12 cellular contexts compared by ENCODE assay signal in genomic region chr20:31568041-31568731, GRCh38. TPM values are rescaled to one million over a fixed set of nuclear protein-coding genes. Genes with fewer than 3 reads are reported as not detected.
A peak's percentile ranks its signal among the peaks of the same experiment; 100 is the strongest.
DNase-seq lines count a peak whose midpoint lies in the region; ATAC-seq, FAIRE-seq and TF ChIP-seq lines count a peak whose summit lies in the region.
"Had no signal": no experiment of that assay in that cellular context is flagged by ENCODE, and none has a peak within 500 bp of the region (broad histone marks: within the 10 kb centered on the region; RNA-seq: fewer than 3 reads in every experiment).

No MANE protein-coding gene starts in this region.

- peak overlapping the region; percentile 82; the same call in 1 of the 2 replicates for H2BK5ac ChIP-seq in H1 (ENCODE audit: low read depth, low read length)

- H4K8ac ChIP-seq in H1 (ENCODE audit: extremely low read depth, insufficient read depth, low read length): no peak overlapping the region

- H3K36me3 Mint-ChIP-seq in CD4-positive, alpha-beta memory T cell: peaks cover 0 to 27% of the 10 kb centered on the region in 2 donors

- H3K9me2 ChIP-seq in PC-3 (replicated peaks; ENCODE audit: low read length): no peaks in the 10 kb centered on the region

- POLR2A ChIA-PET in CD4-positive, alpha-beta memory T cell (lab: Charles Lee; ENCODE audit: partially characterized antibody): interaction anchor here (4.3 to 5.9 kb wide), 2 partner anchors 37 to 44 kb away, joined by 26 to 32 read pairs; partner anchors contain the start of gene ID1
- POLR2A ChIA-PET in H1 (lab: Charles Lee; ENCODE audit: partially characterized antibody): interaction anchor here (0.7 to 24.3 kb wide), 11 partner anchors 8 to 155 kb away, joined by 3 to 1033 read pairs (median 5); partner anchors contain the start of gene ID1
- POLR2A ChIA-PET in PC-3 (lab: Charles Lee; ENCODE audit: unreplicated experiment): interaction anchor here (0.6 kb wide), 2 partner anchors 27 to 42 kb away, joined by 3 to 8 read pairs; no protein-coding TSS in a partner anchor

- TF ChIP-seq POLR2A in H1 (IDR thresholded peaks at IDR 0.05; ENCODE audit: control extremely low read depth in 1 of 2, low read depth in 2 of 2, low read length in 2 of 2): no peak

- no peak overlapping the region for H2BK15ac ChIP-seq in H1 (ENCODE audit: low read length)

- H4K20me1 ChIP-seq in H1 (replicated peaks in 1 of 2; ENCODE audit: control insufficient read depth in 1 of 2, insufficient read depth in 2 of 2, low read length in 2 of 2): peaks cover 0 to 1% of the 10 kb centered on the region in 2 experiments
- no peaks in the 10 kb centered on the region for H4K20me1 ChIP-seq in osteoblast (ENCODE audit: insufficient read depth, low read length)
- no peaks in the 10 kb centered on the region for H4K20me1 ChIP-seq in PC-3 (ENCODE audit: low read length)

- no peak for DNase-seq in CD4-positive, alpha-beta memory T cell
- DNase-seq in RWPE2 (ENCODE audit: low spot score) (peak; percentile 81), H1 (ENCODE audit: low read depth in 1 of 2, low spot score in 2 of 2) (no peak), osteoblast (ENCODE audit: insufficient read length, low spot score, missing footprints) (peak; percentile 70), PC-3 (no peak), KG1 (lab: John Stamatoyannopoulos, UW) (no peak), HPDE6-E6E7 (ENCODE audit: extremely low spot score) (no peak)
- DNase-seq: retina; stimulated activated CD8-positive, alpha-beta memory T cell treated with anti-CD3 and anti-CD28 coated beads, Interleukin-4, amount 100 ng/mL, for 48 hours had no signal

- no peaks in the 10 kb centered on the region for H3K9me3 ChIP-seq in CD4-positive, alpha-beta memory T cell (ENCODE audit: control insufficient read depth in 1 of 2, low read length in 2 of 2)
- H3K9me3 ChIP-seq in RWPE2 (ENCODE audit: severe bottlenecking) (no peaks in the 10 kb centered on the region), H1 (ENCODE audit: insufficient read depth in 2 of 2, low read depth in 1 of 2, low read length in 1 of 2) (no peaks in the 10 kb centered on the region), osteoblast (ENCODE audit: low read depth, low read length) (no peaks in the 10 kb centered on the region), PC-3 (ENCODE audit: low read length) (no peaks in the 10 kb centered on the region)

- H3K9ac ChIP-seq in H1 (replicated peaks in 1 of 4; ENCODE audit: extremely low read depth in 1 of 4, low read depth in 3 of 4, low read length in 3 of 4) (peak overlapping the region in 1 of 4 experiments; percentile 2; a peak in 1 of 7 replicates), PC-3 (ENCODE audit: low read length) (no peak overlapping the region)

- TF ChIP-seq EP300 in H1 (IDR thresholded peaks at IDR 0.05; ENCODE audit: borderline replicate concordance in 1 of 2, low read depth in 2 of 2, low read length in 2 of 2): no peak

- peaks cover 15% of the 10 kb centered on the region for H3K4me1 ChIP-seq in CD4-positive, alpha-beta memory T cell (ENCODE audit: insufficient read depth, low read length)
- H3K4me1 ChIP-seq in RWPE2 (ENCODE audit: insufficient read depth, poor library complexity, severe bottlenecking) (peaks cover 37% of the 10 kb centered on the region), H1 (replicated peaks in 1 of 4; ENCODE audit: control insufficient read depth in 3 of 4, insufficient read depth in 4 of 4, low read length in 3 of 4) (peaks cover 13 to 34% (median 22%) of the 10 kb centered on the region in 4 experiments), osteoblast (ENCODE audit: insufficient read depth, low read length) (peaks cover 36% of the 10 kb centered on the region), PC-3 (ENCODE audit: insufficient read depth, low read length) (peaks cover 43% of the 10 kb centered on the region)

- peak overlapping the region; percentile 93; the same call in 1 of the 2 replicates for H2BK20ac ChIP-seq in H1 (ENCODE audit: low read length)

- H3K79me2 ChIP-seq in H1 (ENCODE audit: control insufficient read depth in 1 of 2, insufficient read depth in 2 of 2, low read length in 2 of 2) (no peaks in the 10 kb centered on the region), osteoblast (ENCODE audit: insufficient read depth, low read length) (no peaks in the 10 kb centered on the region), PC-3 (ENCODE audit: low read length) (no peaks in the 10 kb centered on the region)

- peaks cover 22% of the 10 kb centered on the region for H3K36me3 ChIP-seq in CD4-positive, alpha-beta memory T cell (ENCODE audit: insufficient read depth, low read length)
- H3K36me3 ChIP-seq in RWPE2 (ENCODE audit: low read depth) (peaks cover 53% of the 10 kb centered on the region), H1 (ENCODE audit: control insufficient read depth in 2 of 4, insufficient read depth in 4 of 4, low read length in 3 of 4) (peaks cover 8 to 31% (median 17%) of the 10 kb centered on the region in 4 experiments; a peak in 7 of 8 replicates), osteoblast (ENCODE audit: insufficient read depth, low read length) (peaks cover 34% of the 10 kb centered on the region), PC-3 (ENCODE audit: low read depth, low read length) (peaks cover 25% of the 10 kb centered on the region; the same call in 1 of the 2 replicates)

- H3F3A ChIP-seq in PC-3 (ENCODE audit: low read length, unreplicated experiment): no peaks in the 10 kb centered on the region

- H3K56ac ChIP-seq in H1 (replicated peaks; ENCODE audit: insufficient read length, low read depth, low read length): no peak overlapping the region

- H2AFZ ChIP-seq in H1 (ENCODE audit: low read length): no peak overlapping the region
- no peak overlapping the region for H2AFZ ChIP-seq in osteoblast (ENCODE audit: low read length)
- H2AFZ ChIP-seq in PC-3 (ENCODE audit: low read length): no peak overlapping the region

- H4K5ac ChIP-seq in H1 (ENCODE audit: insufficient read length, low read depth, low read length): no peak overlapping the region

- peaks cover 7 to 29% (median 16%) of the 10 kb centered on the region in 4 donors for H3K4me1 Mint-ChIP-seq in CD4-positive, alpha-beta memory T cell

- H3K23ac ChIP-seq in H1 (ENCODE audit: insufficient read length): no peak overlapping the region

- peak overlapping the region; percentile 33; the same call in 1 of the 2 replicates for H2BK12ac ChIP-seq in H1 (ENCODE audit: low read depth, low read length)

- BruUV-seq in PC-3 (replicated peaks; lab: Mats Ljungman, UMichigan): no TSS peak

- H3K14ac ChIP-seq in H1 (ENCODE audit: insufficient read length): no peak overlapping the region

- TF ChIP-seq CTCF in RWPE2 (IDR thresholded peaks at IDR 0.05; ENCODE audit: poor library complexity, severe bottlenecking): no peak
- TF ChIP-seq CTCF in H1 (IDR thresholded peaks at IDR 0.05; ENCODE audit: control extremely low read depth in 1 of 3, insufficient read depth in 1 of 3, low read depth in 1 of 3, low read length in 3 of 3): no peak
- TF ChIP-seq CTCF in osteoblast (IDR thresholded peaks at IDR 0.05; ENCODE audit: extremely low read depth, low read depth, low read length): peak; percentile 25
- no peak for TF ChIP-seq CTCF in PC-3 (conservative IDR thresholded peaks at IDR 0.05; ENCODE audit: low read depth, low read length)

- no peaks in the 10 kb centered on the region for H3K79me1 ChIP-seq in H1 (ENCODE audit: low read depth, low read length)

- ATAC-seq in RWPE2 (ENCODE audit: low read depth) (no peak), HG03565 (IDR thresholded peaks at IDR 0.05; ENCODE audit: unreplicated experiment) (no peak), PC-3 (no peak)

- H3K23me2 ChIP-seq in H1 (ENCODE audit: low read depth, low read length): peaks cover 3% of the 10 kb centered on the region; the same call in 1 of the 2 replicates

- TF ChIP-seq RAD21 in H1 (IDR thresholded peaks at IDR 0.05 in 1 of 2, conservative IDR thresholded peaks at IDR 0.05 in 1 of 2; ENCODE audit: low read depth in 2 of 2, low read length in 2 of 2): no peak

- no peak overlapping the region for H3K4me3 ChIP-seq in CD4-positive, alpha-beta memory T cell (ENCODE audit: low read length in 2 of 2)
- H3K4me3 ChIP-seq in RWPE2 (ENCODE audit: severe bottlenecking) (no peak overlapping the region), H1 (ENCODE audit: extremely low read depth in 1 of 4, insufficient read depth in 2 of 4, low read depth in 3 of 4, low read length in 4 of 4) (no peak overlapping the region), osteoblast (ENCODE audit: insufficient read depth, low read length) (no peak overlapping the region), PC-3 (ENCODE audit: low read length) (no peak overlapping the region)

- peak overlapping the region; percentile 71 for H4K91ac ChIP-seq in H1 (replicated peaks; ENCODE audit: insufficient read length, low read length)

- peak overlapping the region; percentile 80 for H3K4ac ChIP-seq in H1 (replicated peaks; ENCODE audit: insufficient read length, low read depth, low read length)

- H3K27ac Mint-ChIP-seq in CD4-positive, alpha-beta memory T cell: peak overlapping the region in 5 of 7 donors; percentile 32 to 62 (median 53)
- H3K27ac Mint-ChIP-seq: dendritic cell treated with granulocyte-macrophage colony-stimulating factor and Interleukin-4, amounts not matched to agents 40 ng/mL and 50 ng/mL, for 4 days had no signal

- 95% methylated on average over 21 of the region's 21 CpGs; no CpG with 5 or more reads in 1 of the 2 experiments for WGBS in H1 (ENCODE audit: extremely low coverage in 1 of 2, insufficient coverage in 1 of 2, insufficient read length in 1 of 2, insufficient replicate concordance in 2 of 2, low coverage in 1 of 2, low lambda C conversion rate in 2 of 2, missing lambda C conversion rate in 1 of 2), 2 experiments

- 0 out of 2 replicates have a peak overlapping the region, but pooled peaks have one; percentile 56 for H2AK5ac ChIP-seq in H1 (ENCODE audit: low read depth, low read length)

- H3K4me2 ChIP-seq in H1 (ENCODE audit: insufficient read depth in 1 of 2, low read depth in 2 of 2, low read length in 2 of 2) (no peak overlapping the region), osteoblast (ENCODE audit: insufficient read depth, low read length) (no peak overlapping the region), PC-3 (ENCODE audit: low read length) (no peak overlapping the region)

- H2BK120ac ChIP-seq in H1 (replicated peaks; ENCODE audit: low read depth, low read length): no peak overlapping the region

- FAIRE-seq in H1 (lab: Jason Lieb, UNC): no peak
- FAIRE-seq: G401.6 had no signal

- no peaks in the 10 kb centered on the region for H3K27me3 ChIP-seq in CD4-positive, alpha-beta memory T cell (ENCODE audit: insufficient read depth, low read length)
- no peaks in the 10 kb centered on the region for H3K27me3 ChIP-seq in RWPE2 (ENCODE audit: insufficient read depth, poor library complexity, severe bottlenecking)
- no peaks in the 10 kb centered on the region for H3K27me3 ChIP-seq in H1 (replicated peaks in 1 of 4; ENCODE audit: control insufficient read depth in 3 of 4, extremely low read depth in 1 of 4, insufficient read depth in 3 of 4, low read length in 3 of 4)
- H3K27me3 ChIP-seq in osteoblast (ENCODE audit: insufficient read depth, low read length): no peaks in the 10 kb centered on the region
- H3K27me3 ChIP-seq in PC-3 (ENCODE audit: low read length): no peaks in the 10 kb centered on the region

- intact Hi-C loops in CD4-positive, alpha-beta memory T cell (cut with micrococcal nuclease): no loop called here
- intact Hi-C loops in PC-3 (cut with micrococcal nuclease): no loop called here

- no peaks in the 10 kb centered on the region for H3K9me3 Mint-ChIP-seq in CD4-positive, alpha-beta memory T cell
- H3K9me3 Mint-ChIP-seq: dendritic cell treated with granulocyte-macrophage colony-stimulating factor and Interleukin-4, amounts not matched to agents 40 ng/mL and 50 ng/mL, for 4 days had no signal

- H3K27me3 Mint-ChIP-seq in CD4-positive, alpha-beta memory T cell: no peaks in the 10 kb centered on the region
- H3K27me3 Mint-ChIP-seq: dendritic cell treated with granulocyte-macrophage colony-stimulating factor and Interleukin-4, amounts not matched to agents 40 ng/mL and 50 ng/mL, for 4 days had no signal

- H3K4me3 Mint-ChIP-seq in CD4-positive, alpha-beta memory T cell: no peak overlapping the region
- H3K4me3 Mint-ChIP-seq: dendritic cell treated with granulocyte-macrophage colony-stimulating factor and Interleukin-4, amounts not matched to agents 40 ng/mL and 50 ng/mL, for 4 days had no signal

- no peak overlapping the region for H3K27ac ChIP-seq in CD4-positive, alpha-beta memory T cell (ENCODE audit: low read depth, low read length)
- H3K27ac ChIP-seq in RWPE2 (ENCODE audit: poor library complexity, severe bottlenecking) (peak overlapping the region; percentile 97), H1 (ENCODE audit: low read depth, low read length) (no peak overlapping the region), osteoblast (ENCODE audit: low read depth, low read length) (peak overlapping the region; percentile 37), PC-3 (ENCODE audit: low read length) (no peak overlapping the region)

- H3K18ac ChIP-seq in H1 (ENCODE audit: extremely low read depth, low read length): no peak overlapping the region

- CTCF ChIA-PET in CD4-positive, alpha-beta memory T cell (lab: Charles Lee; ENCODE audit: partially characterized antibody): interaction anchor here (0.7 to 35.9 kb wide), 12 partner anchors 10 to 155 kb away, joined by 3 to 1094 read pairs (median 4); partner anchors contain the start of genes BCL2L1 and ID1
- CTCF ChIA-PET in H1 (lab: Charles Lee; ENCODE audit: partially characterized antibody) (interaction anchor here (0.6 to 30.5 kb wide), 19 partner anchors 11 to 584 kb away, joined by 3 to 1559 read pairs (median 7); partner anchors contain the start of genes BCL2L1, FOXS1 and ID1), PC-3 (lab: Charles Lee) (interaction anchor here (1.4 to 6.4 kb wide), 3 partner anchors 11 to 44 kb away, joined by 3 to 86 read pairs (median 6); no protein-coding TSS in a partner anchor)

RNA-seq across cellular contexts. Expression of gene ID1, which starts 36.9 kb away (rescaled TPM):
- total RNA-seq in CD4-positive, alpha-beta memory T cell: under 1 TPM in 1 of 2 experiments, not detected in 1; 0.50 TPM
- 1 to 10 TPM in 1 of 2 donors, under 1 TPM in 1; 0.49 to 1.4 TPM for polyA plus RNA-seq in CD4-positive, alpha-beta memory T cell
- total RNA-seq in H1 (2021; fragmentation: NEBNext Ultra II Directional; extraction: Animal tissue kit (Norgen Biotek cat#: 25700)): 120 and 131 TPM in 2 replicates
- polyA plus RNA-seq in H1 (2011; rRNA removed): 357 and 566 TPM in 2 replicates
- 348 TPM for polyA plus RNA-seq in H1 (2011; cell fraction: cytosol; rRNA removed)
- polyA plus RNA-seq in H1 (2011; cell fraction: nucleus; rRNA removed): 267 TPM
- 86.5 to 154 TPM (median 117 TPM) in 4 replicates for polyA plus RNA-seq in H1 (2012, experiment 1 of 2)
- polyA plus RNA-seq in H1 (2012, experiment 2 of 2): 207 TPM
- 89.8 TPM for polyA plus RNA-seq in H1 (2013, experiment 1 of 2)
- polyA plus RNA-seq in H1 (2013, experiment 2 of 2): 87.6 TPM
- polyA minus RNA-seq in H1 (2011; rRNA and poly(A)+ RNA removed): 27.5 and 45.7 TPM in 2 replicates
- polyA minus RNA-seq in H1 (2011; cell fraction: cytosol; rRNA and poly(A)+ RNA removed): 181 TPM
- polyA minus RNA-seq in H1 (2011; cell fraction: nucleus; rRNA and poly(A)+ RNA removed): 200 TPM
- total RNA-seq in osteoblast (56.3 and 82.5 TPM in 2 replicates), PC-3 (2014; rRNA removed) (774 and 872 TPM in 2 replicates)

RNA-seq across cellular contexts. Expression of gene HM13, which starts 53.9 kb away (rescaled TPM):
- 100 to 1,000 TPM; 133 to 156 TPM for total RNA-seq in CD4-positive, alpha-beta memory T cell
- 100 to 1,000 TPM; 166 to 171 TPM for polyA plus RNA-seq in CD4-positive, alpha-beta memory T cell
- total RNA-seq in H1 (2021; fragmentation: NEBNext Ultra II Directional; extraction: Animal tissue kit (Norgen Biotek cat#: 25700)): 118 TPM in 2 replicates
- polyA plus RNA-seq in H1 (2011; rRNA removed): 183 and 189 TPM in 2 replicates
- polyA plus RNA-seq in H1 (2011; cell fraction: cytosol; rRNA removed): 125 TPM
- polyA plus RNA-seq in H1 (2011; cell fraction: nucleus; rRNA removed): 156 TPM
- 139 to 179 TPM (median 167 TPM) in 4 replicates for polyA plus RNA-seq in H1 (2012, experiment 1 of 2)
- polyA plus RNA-seq in H1 (2012, experiment 2 of 2): 235 TPM
- polyA plus RNA-seq in H1 (2013, experiment 1 of 2): 174 TPM
- polyA plus RNA-seq in H1 (2013, experiment 2 of 2): 181 TPM
- 182 and 185 TPM in 2 replicates for polyA minus RNA-seq in H1 (2011; rRNA and poly(A)+ RNA removed)
- 109 TPM for polyA minus RNA-seq in H1 (2011; cell fraction: cytosol; rRNA and poly(A)+ RNA removed)
- polyA minus RNA-seq in H1 (2011; cell fraction: nucleus; rRNA and poly(A)+ RNA removed): 159 TPM
- total RNA-seq in osteoblast: 85.8 and 91.1 TPM in 2 replicates
- total RNA-seq in PC-3 (2014; rRNA removed): 99.5 and 125 TPM in 2 replicates

Comparison
In these comparisons a context has a peak if more than half of its experiments do, and no peak if none do; other contexts are left out.
1. DNase-seq: peak in RWPE2 (single experiment) and osteoblast (single experiment); none in CD4-positive, alpha-beta memory T cell (0 of 5), H1 (0 of 2), PC-3 (single experiment), KG1 (single experiment) and HPDE6-E6E7 (single experiment).
2. H3K27ac ChIP-seq: peak in RWPE2 (single experiment) and osteoblast (single experiment); none in CD4-positive, alpha-beta memory T cell (single experiment), H1 (single experiment) and PC-3 (single experiment).
3. RNA of gene ID1, which starts 36.9 kb away (total RNA-seq): 774 to 872 TPM in PC-3, 120 to 131 TPM in H1 and 56.3 to 82.5 TPM in osteoblast; 0.50 TPM in CD4-positive, alpha-beta memory T cell; every median in the first group is over 10 times any median in the second.